In the genomic region with DNA sequence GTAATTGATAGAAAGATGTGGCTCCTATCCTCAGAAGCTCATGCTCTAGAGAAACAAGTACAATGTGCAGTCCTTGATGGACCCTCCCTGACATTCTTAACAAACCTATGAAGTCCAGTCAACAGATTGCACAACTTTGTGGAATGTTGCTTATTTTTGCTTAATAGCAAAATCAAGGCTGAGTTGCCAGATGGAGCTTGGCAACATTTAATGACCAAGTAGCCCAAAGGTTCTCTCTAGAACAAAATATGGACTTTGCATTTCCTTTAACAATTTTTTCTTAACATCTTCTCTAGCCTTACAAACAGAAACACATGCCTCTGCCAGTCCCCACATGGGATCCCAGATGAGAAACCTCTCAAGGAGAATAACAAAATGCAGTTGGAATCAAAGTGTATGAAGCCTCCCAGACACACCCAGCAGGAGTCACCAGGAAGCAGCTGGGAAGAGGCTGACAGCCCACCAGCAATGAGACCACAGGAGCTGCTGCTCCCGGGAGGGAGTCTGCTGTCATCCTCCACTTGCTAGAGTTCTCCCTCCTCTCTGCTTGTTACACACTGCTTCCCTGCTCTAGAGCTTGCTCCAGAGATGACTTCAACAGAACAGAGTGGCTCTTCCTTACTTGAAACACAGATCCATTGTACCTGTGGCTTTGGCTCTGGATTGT, we compare ENCODE assay signal across 12 cellular contexts.
A peak's percentile ranks its signal among the peaks of the same experiment; 100 is the strongest.
DNase-seq lines count a peak whose midpoint lies in the region; ATAC-seq, FAIRE-seq and TF ChIP-seq lines count a peak whose summit lies in the region.
"Had no signal": no experiment of that assay in that cellular context is flagged by ENCODE, and none has a peak within 500 bp of the region (broad histone marks: within the 10 kb centered on the region; RNA-seq: fewer than 3 reads in every experiment).

No MANE protein-coding gene starts in this region.

- H3K4me1 ChIP-seq in H1 (replicated peaks in 1 of 4; ENCODE audit: control insufficient read depth in 3 of 4, insufficient read depth in 4 of 4, low read length in 3 of 4) (no peaks in the 10 kb centered on the region; a peak in 1 of 7 replicates), left lung (peaks cover 0 to 3% of the 10 kb centered on the region in 2 donors), transverse colon (no peaks in the 10 kb centered on the region)
- H3K4me1 ChIP-seq: foreskin keratinocyte had no signal

- H2BK15ac ChIP-seq in H1 (ENCODE audit: low read length) = no peak overlapping the region

- H3K56ac ChIP-seq in H1 (replicated peaks; ENCODE audit: insufficient read length, low read depth, low read length) = no peak overlapping the region

- no peak for FAIRE-seq in H1 (lab: Jason Lieb, UNC)
- FAIRE-seq: D721Med had no signal

- H3K14ac ChIP-seq in H1 (ENCODE audit: insufficient read length) = no peak overlapping the region

- no peak overlapping the region for H3K4ac ChIP-seq in H1 (replicated peaks; ENCODE audit: insufficient read length, low read depth, low read length)

- H3K4me2 ChIP-seq in H1 (ENCODE audit: insufficient read depth in 1 of 2, low read depth in 2 of 2, low read length in 2 of 2) = no peak overlapping the region

- intact Hi-C loops in left lung (cut with DNase I) (no loop called here), transverse colon (cut with DNase I; ENCODE audit: low total_unique reads) (no loop called here)

- 90% methylated on average over 1 of the region's 1 CpG; no CpG with 5 or more reads in 1 of the 2 experiments for WGBS in H1 (ENCODE audit: extremely low coverage in 1 of 2, insufficient coverage in 1 of 2, insufficient read length in 1 of 2, insufficient replicate concordance in 2 of 2, low coverage in 1 of 2, low lambda C conversion rate in 2 of 2, missing lambda C conversion rate in 1 of 2), 2 experiments
- 56% methylated on average over 1 of the region's 1 CpG; no CpG with 5 or more reads in 1 of the 2 donors for WGBS in transverse colon (ENCODE audit: low coverage in 1 of 2), 2 donors

- no peak for TF ChIP-seq CTCF in H1 (IDR thresholded peaks at IDR 0.05; ENCODE audit: control extremely low read depth in 1 of 3, insufficient read depth in 1 of 3, low read depth in 1 of 3, low read length in 3 of 3)
- no peak for TF ChIP-seq CTCF in left lung (IDR thresholded peaks at IDR 0.05)
- no peak for TF ChIP-seq CTCF in transverse colon (IDR thresholded peaks at IDR 0.05)

- no peaks in the 10 kb centered on the region for H3K9me3 ChIP-seq in H1 (ENCODE audit: insufficient read depth in 2 of 2, low read depth in 1 of 2, low read length in 1 of 2)
- peaks cover 0 to 2% of the 10 kb centered on the region in 2 donors for H3K9me3 ChIP-seq in left lung
- H3K9me3 ChIP-seq in transverse colon = no peaks in the 10 kb centered on the region

- no peak overlapping the region for H2BK5ac ChIP-seq in H1 (ENCODE audit: low read depth, low read length)

- H3K79me2 ChIP-seq in H1 (ENCODE audit: control insufficient read depth in 1 of 2, insufficient read depth in 2 of 2, low read length in 2 of 2) = no peaks in the 10 kb centered on the region

- no peak overlapping the region for H3K4me3 ChIP-seq in H1 (ENCODE audit: extremely low read depth in 1 of 4, insufficient read depth in 2 of 4, low read depth in 3 of 4, low read length in 4 of 4)
- no peak overlapping the region for H3K4me3 ChIP-seq in left lung
- no peak overlapping the region for H3K4me3 ChIP-seq in transverse colon

- H3K79me1 ChIP-seq in H1 (ENCODE audit: low read depth, low read length) = no peaks in the 10 kb centered on the region

- CTCF ChIA-PET in H1 (lab: Charles Lee; ENCODE audit: partially characterized antibody) = no interaction called here

- in situ Hi-C loops in transverse colon (cut with MboI; ENCODE audit: low pct_ligation_motif_present in 1 of 4, low pct_unique_long_range_greater_than_20kb in 1 of 4, low sequenced_read_pairs in 3 of 4) = no loop called here

- no peaks in the 10 kb centered on the region for H4K20me1 ChIP-seq in H1 (replicated peaks in 1 of 2; ENCODE audit: control insufficient read depth in 1 of 2, insufficient read depth in 2 of 2, low read length in 2 of 2)

- DNase-seq in HT-29 (ENCODE audit: low spot score) (peak; percentile 7), H1 (ENCODE audit: low read depth in 1 of 2, low spot score in 2 of 2) (no peak), left lung (no peak), transverse colon (peak; percentile 7), GF-D8 (lab: John Stamatoyannopoulos, UW) (no peak)
- no peak for DNase-seq in stimulated activated naive CD4-positive, alpha-beta T cell treated with Interleukin-2 at 50 U/mL for 16 hours (lab: John Stamatoyannopoulos, UW)
- DNase-seq: H9; NCI-H2081 treated with DMSO at 0.1 percent for 48 hours; NK-92 treated with Interleukin-12 subunit alpha and Interleukin-12 subunit beta, amount 100 ng/mL, for 24 hours had no signal

- H3K18ac ChIP-seq in H1 (ENCODE audit: extremely low read depth, low read length) = no peak overlapping the region

- no peak for TF ChIP-seq POLR2A in H1 (IDR thresholded peaks at IDR 0.05; ENCODE audit: control extremely low read depth in 1 of 2, low read depth in 2 of 2, low read length in 2 of 2)
- TF ChIP-seq POLR2A in transverse colon (IDR thresholded peaks at IDR 0.05) = no peak

- no peaks in the 10 kb centered on the region for H3K27me3 ChIP-seq in H1 (replicated peaks in 1 of 4; ENCODE audit: control insufficient read depth in 3 of 4, extremely low read depth in 1 of 4, insufficient read depth in 3 of 4, low read length in 3 of 4)
- H3K27me3 ChIP-seq in left lung = no peaks in the 10 kb centered on the region
- H3K27me3 ChIP-seq in transverse colon = no peaks in the 10 kb centered on the region
- H3K27me3 ChIP-seq: foreskin keratinocyte had no signal

- no peak overlapping the region for H2BK120ac ChIP-seq in H1 (replicated peaks; ENCODE audit: low read depth, low read length)

- H4K5ac ChIP-seq in H1 (ENCODE audit: insufficient read length, low read depth, low read length) = no peak overlapping the region

- TF ChIP-seq EP300 in H1 (IDR thresholded peaks at IDR 0.05; ENCODE audit: borderline replicate concordance in 1 of 2, low read depth in 2 of 2, low read length in 2 of 2) = no peak
- no peak for TF ChIP-seq EP300 in transverse colon (IDR thresholded peaks at IDR 0.05; ENCODE audit: low read depth)

- H2AFZ ChIP-seq in H1 (ENCODE audit: low read length) = 0 out of 2 replicates have a peak overlapping the region, but pooled peaks have one; percentile 46

- no peak overlapping the region for H4K91ac ChIP-seq in H1 (replicated peaks; ENCODE audit: insufficient read length, low read length)

- H3K36me3 ChIP-seq in H1 (ENCODE audit: control insufficient read depth in 2 of 4, insufficient read depth in 4 of 4, low read length in 3 of 4) (no peaks in the 10 kb centered on the region), left lung (no peaks in the 10 kb centered on the region), transverse colon (no peaks in the 10 kb centered on the region)

- no peak overlapping the region for H2BK20ac ChIP-seq in H1 (ENCODE audit: low read length)

- POLR2A ChIA-PET in H1 (lab: Charles Lee; ENCODE audit: partially characterized antibody) = no interaction called here

- no peak overlapping the region for H2BK12ac ChIP-seq in H1 (ENCODE audit: low read depth, low read length)

- H2AK5ac ChIP-seq in H1 (ENCODE audit: low read depth, low read length) = no peak overlapping the region

- no peaks in the 10 kb centered on the region for H3K23me2 ChIP-seq in H1 (ENCODE audit: low read depth, low read length)

- no peak for TF ChIP-seq RAD21 in H1 (IDR thresholded peaks at IDR 0.05 in 1 of 2, conservative IDR thresholded peaks at IDR 0.05 in 1 of 2; ENCODE audit: low read depth in 2 of 2, low read length in 2 of 2)

- H3K9ac ChIP-seq in H1 (replicated peaks in 1 of 4; ENCODE audit: extremely low read depth in 1 of 4, low read depth in 3 of 4, low read length in 3 of 4) = no peak overlapping the region

- H3K27ac ChIP-seq in H1 (ENCODE audit: low read depth, low read length) (no peak overlapping the region), left lung (no peak overlapping the region), transverse colon (no peak overlapping the region)
- H3K27ac ChIP-seq: foreskin keratinocyte had no signal

- no peak overlapping the region for H4K8ac ChIP-seq in H1 (ENCODE audit: extremely low read depth, insufficient read depth, low read length)

- no peak overlapping the region for H3K23ac ChIP-seq in H1 (ENCODE audit: insufficient read length)

- peak; percentile 14 for ATAC-seq in left lung
- ATAC-seq in GM21825 (IDR thresholded peaks at IDR 0.05; ENCODE audit: unreplicated experiment) = no peak
- ATAC-seq: foreskin keratinocyte had no signal

TF ChIP-seq in H1, 55 proteins besides CTCF, POLR2A, EP300 and RAD21:
- TF ChIP-seq SIX5 (IDR thresholded peaks at IDR 0.05; ENCODE audit: low read depth, low read length) (no peak), CEBPB (IDR thresholded peaks at IDR 0.05; ENCODE audit: low read depth, low read length) (0 out of 2 replicates have a peak, but pooled peaks have one; percentile 29), ZNF274 (IDR thresholded peaks at IDR 0.05; ENCODE audit: borderline replicate concordance, extremely low read depth, low read length) (no peak)

Comparison
In these comparisons a context has a peak if more than half of its experiments do, and no peak if none do; other contexts are left out.
1. DNase-seq: peak in HT-29 (single experiment) and transverse colon (single experiment); none in H1 (0 of 2), left lung (0 of 2), GF-D8 (single experiment) and stimulated activated naive CD4-positive, alpha-beta T cell treated with Interleukin-2 at 50 U/mL for 16 hours (single experiment).